In the genomic region with DNA sequence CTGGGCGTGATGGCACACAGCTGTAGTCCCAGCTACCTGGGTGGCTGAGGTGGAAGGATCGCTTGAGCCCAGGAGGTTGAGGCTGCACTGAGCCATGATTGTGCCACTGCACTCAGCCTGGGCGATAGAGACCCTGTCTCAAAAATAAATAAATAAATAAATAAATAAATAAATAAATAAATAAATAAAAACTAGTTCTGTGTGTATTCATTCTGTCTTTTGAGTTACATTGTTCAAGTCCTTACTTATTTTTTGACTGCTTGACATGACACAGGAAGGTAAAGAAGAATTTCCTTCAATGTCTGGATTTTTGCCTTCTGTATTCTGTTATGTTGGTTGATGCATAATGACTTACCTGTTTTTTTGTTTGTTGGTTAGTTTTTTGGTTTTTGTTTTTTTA, we compare ENCODE assay signal across 37 cellular contexts. TPM values are rescaled to one million over a fixed set of nuclear protein-coding genes. Genes with fewer than 3 reads are reported as not detected.
"Had no signal": no experiment of that assay in that cellular context is flagged by ENCODE, and none has a peak within 500 bp of the region (broad histone marks: within the 10 kb centered on the region; RNA-seq: fewer than 3 reads in every experiment).

No MANE protein-coding gene starts in this region.

- ATAC-seq: activated CD8-positive, alpha-beta T cell treated with anti-CD3 and anti-CD28 coated beads for 36 hours; PC-3 had no signal

- H3K27me3 ChIP-seq: cardiac muscle cell, Peyer's patch, SJSA1 had no signal

- H3K27ac Mint-ChIP-seq: activated naive CD4-positive, alpha-beta T cell treated with anti-CD3 and anti-CD28 coated beads, Interleukin-2, amount 10 ng/mL, durations not matched to agents 7 days and 5 days; activated naive CD8-positive, alpha-beta T cell treated with anti-CD3 and anti-CD28 coated beads for 36 hours; T-helper 1 cell treated with Interleukin-12 subunit alpha and Interleukin-12 subunit beta and Interleukin-4 antibody, amounts not matched to agents 30 μg/mL and 1 μg/mL, for 36 hours had no signal

- H3K4me2 ChIP-seq: KMS-11, SK-N-SH had no signal

- DNase-seq: activated CD4-positive, alpha-beta T cell treated with anti-CD3 and anti-CD28 coated beads, Interleukin-2, amount 10 ng/mL, durations not matched to agents 24 days and 14 days; activated CD4-positive, alpha-beta T cell treated with anti-CD3 and anti-CD28 coated beads, Interleukin-2, amount 50 U/mL, for 4 hours; activated CD8-positive, alpha-beta T cell treated with anti-CD3 and anti-CD28 coated beads for 36 hours; activated gamma-delta T cell treated with Interleukin-2 at 50 U/mL for 16 hours; activated naive CD4-positive, alpha-beta T cell treated with anti-CD3 and anti-CD28 coated beads, Interleukin-2, amount 10 ng/mL, durations not matched to agents 7 days and 5 days; activated naive CD8-positive, alpha-beta T cell treated with anti-CD3 and anti-CD28 coated beads for 36 hours; activated T-cell treated with anti-CD3 and anti-CD28 coated beads, Interleukin-2, amount 50 U/mL, for 24 hours; amniotic stem cell; aorta; MM.1S; NCI-H1092 treated with DMSO at 0.1 percent for 48 hours; NCI-H1417; NCI-H146; NCI-H187; NCI-H2029 treated with DMSO at 0.1 percent for 48 hours; NCI-H2107; NCI-H2171 treated with DMSO at 0.1 percent for 48 hours; NCI-H2227 treated with DMSO at 0.1 percent for 48 hours; NCI-H446; NCI-H510A treated with DMSO at 0.1 percent for 48 hours; NCI-H69; NCI-H82; NK-92 treated with Interleukin-12 subunit alpha and Interleukin-12 subunit beta, amount 100 ng/mL, for 24 hours; PC-3; Peyer's patch; RPMI8226; SHP77 treated with DMSO at 0.1 percent for 48 hours; SK-N-SH had no signal

- H3K9ac ChIP-seq: KMS-11, SK-N-SH had no signal

- H3K27ac ChIP-seq: cardiac muscle cell, KMS-11, Peyer's patch, SJSA1 had no signal

- H3K9me3 ChIP-seq: Peyer's patch, SJSA1, SK-N-SH had no signal

- H3K4me3 ChIP-seq: cardiac muscle cell, Peyer's patch, SJSA1 had no signal

- H3K27me3 Mint-ChIP-seq: activated CD4-positive, alpha-beta T cell treated with anti-CD3 and anti-CD28 coated beads, Interleukin-2, amount 10 ng/mL, durations not matched to agents 24 days and 14 days; activated CD8-positive, alpha-beta T cell treated with anti-CD3 and anti-CD28 coated beads for 36 hours; activated naive CD4-positive, alpha-beta T cell treated with anti-CD3 and anti-CD28 coated beads, Interleukin-2, amount 10 ng/mL, durations not matched to agents 7 days and 5 days; activated naive CD8-positive, alpha-beta T cell treated with anti-CD3 and anti-CD28 coated beads for 36 hours; central memory CD8-positive, alpha-beta T cell had no signal

- H3K4me3 Mint-ChIP-seq: activated T-cell treated with anti-CD3 and anti-CD28 coated beads, Interleukin-2, amount 50 U/mL, for 24 hours had no signal

- H3K36me3 ChIP-seq: cardiac muscle cell had no signal

- H3K9me3 Mint-ChIP-seq: activated CD4-positive, alpha-beta T cell treated with anti-CD3 and anti-CD28 coated beads, Interleukin-2, amount 10 ng/mL, durations not matched to agents 24 days and 14 days; activated CD8-positive, alpha-beta T cell treated with anti-CD3 and anti-CD28 coated beads for 36 hours; activated naive CD4-positive, alpha-beta T cell treated with anti-CD3 and anti-CD28 coated beads, Interleukin-2, amount 10 ng/mL, durations not matched to agents 7 days and 5 days; activated naive CD8-positive, alpha-beta T cell treated with anti-CD3 and anti-CD28 coated beads for 36 hours; activated T-cell treated with anti-CD3 and anti-CD28 coated beads, Interleukin-2, amount 50 U/mL, for 24 hours; central memory CD8-positive, alpha-beta T cell; T-helper 1 cell treated with Interleukin-12 subunit alpha and Interleukin-12 subunit beta and Interleukin-4 antibody, amounts not matched to agents 30 μg/mL and 1 μg/mL, for 36 hours; T-helper 2 cell treated with Interferon-gamma antibody and Interleukin-4, amounts not matched to agents 5 μg/mL and 100 μg/mL, for 36 hours had no signal

- FAIRE-seq: TTC549 had no signal

RNA-seq across cellular contexts. Expression of a gene that starts 7.4 kb away (rescaled TPM):
- total RNA-seq: PC-3 had no signal

RNA-seq across cellular contexts. Expression of a gene that starts 32.6 kb away (rescaled TPM):
- total RNA-seq: activated CD4-positive, alpha-beta T cell treated with anti-CD3 and anti-CD28 coated beads, Interleukin-2, amount 10 ng/mL, durations not matched to agents 24 days and 14 days; activated CD8-positive, alpha-beta memory T cell treated with anti-CD3 and anti-CD28 coated beads for 36 hours; activated CD8-positive, alpha-beta T cell treated with anti-CD3 and anti-CD28 coated beads for 36 hours; activated naive CD8-positive, alpha-beta T cell treated with anti-CD3 and anti-CD28 coated beads for 36 hours; cardiac muscle cell; LHCN-M2; PC-3; SJSA1 had no signal
- polyA plus RNA-seq: SK-N-SH had no signal
